ENCODE assay signal across 8 cellular contexts in the genomic region with DNA sequence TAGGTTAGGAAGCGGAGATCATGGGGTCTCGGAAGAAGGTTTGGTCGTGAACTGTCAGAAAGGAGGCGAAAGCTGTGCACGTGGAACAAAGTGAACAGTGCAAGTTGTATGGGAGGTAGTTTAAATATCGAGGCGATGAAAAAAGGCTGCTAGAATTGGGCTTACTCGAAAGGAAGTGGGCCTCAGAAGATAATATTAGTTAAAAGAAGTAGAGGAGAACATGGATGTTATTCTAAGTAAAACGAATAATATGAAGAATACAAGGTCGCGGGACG. TPM values are rescaled to one million over a fixed set of nuclear protein-coding genes. Genes with fewer than 3 reads are reported as not detected.
DNase-seq lines count a peak whose midpoint lies in the region; ATAC-seq and TF ChIP-seq lines count a peak whose summit lies in the region.

No MANE protein-coding gene starts in this region.

- DNase-seq in heart left ventricle (no peak), cardiac septum (ENCODE audit: low spot score) (no peak), iPS-NIHi7 (ENCODE audit: extremely low spot score) (peak; percentile 7), testis (no peak), H4 (ENCODE audit: low spot score) (no peak), cerebellar nuclear complex (lab: John Stamatoyannopoulos, UW) (no peak)
- no peak for DNase-seq in activated CD8-positive, alpha-beta T cell treated with anti-CD3 and anti-CD28 coated beads, Interleukin-2, amount 10 ng/mL, durations not matched to agents 7 days and 5 days

- TF ChIP-seq CTCF in heart left ventricle (IDR thresholded peaks at IDR 0.05) (no peak), testis (IDR thresholded peaks at IDR 0.05) (no peak)

- H3K4me3 ChIP-seq in heart left ventricle (peak overlapping the region; percentile 58 to 96 (median 91)), testis (peak overlapping the region; percentile 86 to 99)

- peaks cover 53% of the 10 kb centered on the region for H3K4me1 Mint-ChIP-seq in activated CD8-positive, alpha-beta T cell treated with anti-CD3 and anti-CD28 coated beads, Interleukin-2, amount 10 ng/mL, durations not matched to agents 7 days and 5 days (ENCODE audit: low read depth)

- no peaks in the 10 kb centered on the region for H3K27me3 Mint-ChIP-seq in activated CD8-positive, alpha-beta T cell treated with anti-CD3 and anti-CD28 coated beads, Interleukin-2, amount 10 ng/mL, durations not matched to agents 7 days and 5 days (ENCODE audit: low read depth)

- H3K27ac ChIP-seq in heart left ventricle (peak overlapping the region in 8 of 12 donors; percentile 80 to 95 (median 86)), testis (peak overlapping the region in 1 of 2 donors; percentile 88)

- peak overlapping the region; percentile 90 for H3K27ac Mint-ChIP-seq in activated CD8-positive, alpha-beta T cell treated with anti-CD3 and anti-CD28 coated beads, Interleukin-2, amount 10 ng/mL, durations not matched to agents 7 days and 5 days

- 1 to 2% (median 2%) methylated on average over 12 of the region's 12 CpGs for WGBS in heart left ventricle, 4 donors
- 0 to 1% methylated on average over 12 of the region's 12 CpGs for whole genome bisulfite sequencing in testis, 2 donors

- H3K36me3 Mint-ChIP-seq in activated CD8-positive, alpha-beta T cell treated with anti-CD3 and anti-CD28 coated beads, Interleukin-2, amount 10 ng/mL, durations not matched to agents 7 days and 5 days (ENCODE audit: low read depth): peaks cover 27% of the 10 kb centered on the region

- H3K4me1 ChIP-seq in heart left ventricle (peaks cover 5 to 56% (median 23%) of the 10 kb centered on the region in 12 donors), testis (peaks cover 13% of the 10 kb centered on the region)

- no peaks in the 10 kb centered on the region for H3K9me3 ChIP-seq in heart left ventricle
- no peaks in the 10 kb centered on the region for H3K9me3 ChIP-seq in testis

- CTCF ChIA-PET in activated CD8-positive, alpha-beta T cell treated with anti-CD3 and anti-CD28 coated beads, Interleukin-2, amount 10 ng/mL, durations not matched to agents 7 days and 5 days (lab: Charles Lee): interaction anchor here (3.1 kb wide), 1 partner anchor 34 kb away, joined by 26 read pairs; no protein-coding TSS in a partner anchor

- no peak for ATAC-seq in heart left ventricle
- ATAC-seq in activated CD8-positive, alpha-beta T cell treated with anti-CD3 and anti-CD28 coated beads, Interleukin-2, amount 10 ng/mL, durations not matched to agents 7 days and 5 days: no peak
- no peak for ATAC-seq in GM18861 (IDR thresholded peaks at IDR 0.05; ENCODE audit: unreplicated experiment)

- peak overlapping the region; percentile 94 for H3K4me3 Mint-ChIP-seq in activated CD8-positive, alpha-beta T cell treated with anti-CD3 and anti-CD28 coated beads, Interleukin-2, amount 10 ng/mL, durations not matched to agents 7 days and 5 days

- H3K36me3 ChIP-seq in heart left ventricle: peaks cover 0 to 21% (median 11%) of the 10 kb centered on the region in 9 donors
- H3K36me3 ChIP-seq in testis (ENCODE audit: low read depth, missing control alignments): no peaks in the 10 kb centered on the region

- intact Hi-C loops in heart left ventricle (cut with DNase I): no loop called here
- intact Hi-C loops in cardiac septum (cut with DNase I): no loop called here
- intact Hi-C loops in testis (cut with DNase I; ENCODE audit: low total_unique reads): no loop called here

- POLR2A ChIA-PET in activated CD8-positive, alpha-beta T cell treated with anti-CD3 and anti-CD28 coated beads, Interleukin-2, amount 10 ng/mL, durations not matched to agents 7 days and 5 days (lab: Charles Lee): interaction anchor here (0.8 to 1.0 kb wide), 3 partner anchors 12 to 870 kb away, joined by 3 to 5 read pairs (median 4); partner anchors contain the start of genes TENT5C and TTF2

- TF ChIP-seq POLR2A in heart left ventricle (IDR thresholded peaks at IDR 0.05): no peak
- TF ChIP-seq POLR2A in testis (IDR thresholded peaks at IDR 0.05): no peak

- H3K9me3 Mint-ChIP-seq in activated CD8-positive, alpha-beta T cell treated with anti-CD3 and anti-CD28 coated beads, Interleukin-2, amount 10 ng/mL, durations not matched to agents 7 days and 5 days (ENCODE audit: insufficient read depth): no peaks in the 10 kb centered on the region

- no peaks in the 10 kb centered on the region for H3K27me3 ChIP-seq in heart left ventricle
- H3K27me3 ChIP-seq in testis: no peaks in the 10 kb centered on the region

RNA-seq across cellular contexts. Expression of gene WDR3, which starts 0.6 kb away (rescaled TPM):
- total RNA-seq in heart left ventricle (10 to 100 TPM in 7 of 9 donors, 1 to 10 TPM in 2; 4.6 to 15.4 (median 12.3) TPM), cardiac septum (14.5 TPM), testis (10 to 100 TPM; 15.6 to 21.9 TPM)
- polyA plus RNA-seq in heart left ventricle (10 to 100 TPM in 1 of 2 donors, 1 to 10 TPM in 1; 1.5 to 10.2 TPM), testis (ENCODE audit: insufficient read depth, low read depth, low replicate concordance) (34.4 TPM)
- 10 to 100 TPM; 25.3 to 27.5 TPM for total RNA-seq in activated CD8-positive, alpha-beta T cell treated with anti-CD3 and anti-CD28 coated beads, Interleukin-2, amount 10 ng/mL, durations not matched to agents 7 days and 5 days
- total RNA-seq in H4 (2014; rRNA removed; shearing (Covaris generic)): 35.2 and 38.3 TPM in 2 replicates

RNA-seq across cellular contexts. Expression of gene GDAP2, which starts 0.7 kb away (rescaled TPM):
- 10 to 100 TPM; 13.5 to 25.6 (median 21.9) TPM for total RNA-seq in heart left ventricle
- polyA plus RNA-seq in heart left ventricle: 1 to 10 TPM; 1.4 to 6.8 TPM
- total RNA-seq in cardiac septum: 25.5 TPM
- 10 to 100 TPM; 19.8 to 21.1 TPM for total RNA-seq in activated CD8-positive, alpha-beta T cell treated with anti-CD3 and anti-CD28 coated beads, Interleukin-2, amount 10 ng/mL, durations not matched to agents 7 days and 5 days
- 10 to 100 TPM; 44.7 to 47.6 TPM for total RNA-seq in testis
- polyA plus RNA-seq in testis (ENCODE audit: insufficient read depth, low read depth, low replicate concordance): 20.0 TPM
- total RNA-seq in H4 (2014; rRNA removed; shearing (Covaris generic)): 18.6 and 19.5 TPM in 2 replicates
